ENCODE assay signal across 8 cellular contexts in genomic region chr14:37874429-37875109, GRCh38.
DNase-seq lines count a peak whose midpoint lies in the region; ATAC-seq and TF ChIP-seq lines count a peak whose summit lies in the region.

No MANE protein-coding gene starts in this region.

- DNase-seq in activated gamma-delta T cell treated with Interleukin-2 at 50 U/mL for 16 hours (peak; percentile 55), activated gamma-delta T cell (lab: John Stamatoyannopoulos, UW) (no peak), NCI-H1694 treated with DMSO at 0.1 percent for 48 hours (lab: John Stamatoyannopoulos, UW) (peak; percentile 76), T-helper 9 cell (peak; percentile 82), astrocyte of the spinal cord (ENCODE audit: low read depth, low spot score) (peak; percentile 63), iPS DF 4.7 (ENCODE audit: extremely low read depth, low spot score) (peak; percentile 69)
- DNase-seq in stimulated activated CD4-positive, alpha-beta T cell treated with anti-CD3 and anti-CD28 coated beads, Interleukin-12 subunit alpha, Interleukin-12 subunit beta, amount 100 ng/mL, for 4 hours = peak; percentile 74

- H3K4me3 ChIP-seq in astrocyte of the spinal cord (ENCODE audit: low read depth, low read length) = no peak overlapping the region

- in situ Hi-C loops in astrocyte of the spinal cord (cut with HindIII; ENCODE audit: low sequenced_read_pairs) = no loop called here

- peak; percentile 98 for ATAC-seq in HG02884 (IDR thresholded peaks at IDR 0.05; ENCODE audit: unreplicated experiment)

- peak; percentile 93 for TF ChIP-seq CTCF in astrocyte of the spinal cord (IDR thresholded peaks at IDR 0.05; ENCODE audit: low read depth, low read length)
